16 cellular contexts compared by ENCODE assay signal in the genomic region with DNA sequence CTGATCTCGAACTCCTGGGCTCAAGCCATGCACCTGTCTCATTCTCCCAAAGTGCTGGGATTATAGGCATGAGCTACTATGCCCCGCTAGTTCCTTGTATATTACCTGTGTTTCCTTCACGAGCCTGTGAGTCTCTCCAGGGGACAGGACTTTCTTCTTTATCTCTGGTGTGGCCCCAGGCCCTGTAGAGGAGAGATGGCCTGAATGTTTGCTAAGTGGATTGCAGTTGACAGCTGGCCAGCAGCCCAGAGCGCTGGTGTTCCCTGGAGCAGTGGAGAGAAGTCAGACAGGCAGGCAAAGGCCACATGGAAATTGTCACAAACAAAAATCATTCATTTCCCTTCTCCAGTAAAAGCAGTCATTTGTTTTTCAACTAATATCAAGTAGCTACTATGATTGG. TPM values are rescaled to one million over a fixed set of nuclear protein-coding genes. Genes with fewer than 3 reads are reported as not detected.
DNase-seq lines count a peak whose midpoint lies in the region; ATAC-seq and TF ChIP-seq lines count a peak whose summit lies in the region.
"Had no signal": no experiment of that assay in that cellular context is flagged by ENCODE, and none has a peak within 500 bp of the region (broad histone marks: within the 10 kb centered on the region; RNA-seq: fewer than 3 reads in every experiment).

No MANE protein-coding gene starts in this region.

- H3K4me1 ChIP-seq in right atrium auricular region (peaks cover 0 to 24% of the 10 kb centered on the region in 2 donors), body of pancreas (peaks cover 10% of the 10 kb centered on the region), right lobe of liver (peaks cover 0 to 15% (median 5%) of the 10 kb centered on the region in 4 donors)
- H3K4me1 ChIP-seq: adrenal gland had no signal

- no peak for TF ChIP-seq CTCF in right atrium auricular region (IDR thresholded peaks at IDR 0.05)
- no peak for TF ChIP-seq CTCF in body of pancreas (IDR thresholded peaks at IDR 0.05)
- no peak for TF ChIP-seq CTCF in right lobe of liver (IDR thresholded peaks at IDR 0.05)
- no peak for TF ChIP-seq CTCF in HFFc6 (IDR thresholded peaks at IDR 0.05)

- H3K4me1 Mint-ChIP-seq in HFFc6 (ENCODE audit: low read depth): no peaks in the 10 kb centered on the region

- no peak overlapping the region for H3K4me3 Mint-ChIP-seq in HFFc6
- H3K4me3 Mint-ChIP-seq: dendritic cell treated with granulocyte-macrophage colony-stimulating factor and Interleukin-4, amounts not matched to agents 40 ng/mL and 50 ng/mL, for 4 days had no signal

- H3K27me3 Mint-ChIP-seq in HFFc6 (ENCODE audit: insufficient read depth): peaks cover 2% of the 10 kb centered on the region
- H3K27me3 Mint-ChIP-seq: dendritic cell treated with granulocyte-macrophage colony-stimulating factor and Interleukin-4, amounts not matched to agents 40 ng/mL and 50 ng/mL, for 4 days had no signal

- ATAC-seq in Right ventricle myocardium inferior (peak; percentile 95), body of pancreas (peak; percentile 87), right lobe of liver (peak; percentile 97 to 99 (median 98)), HG03571 (IDR thresholded peaks at IDR 0.05; ENCODE audit: unreplicated experiment) (no peak), HG02884 (IDR thresholded peaks at IDR 0.05; ENCODE audit: unreplicated experiment) (no peak)
- ATAC-seq: GM12878 had no signal

- intact Hi-C loops in Right ventricle myocardium inferior (cut with DNase I) (no loop called here), body of pancreas (cut with DNase I) (no loop called here), right lobe of liver (cut with DNase I) (no loop called here)

- H3K27ac Mint-ChIP-seq in HFFc6: no peak overlapping the region
- H3K27ac Mint-ChIP-seq: dendritic cell treated with granulocyte-macrophage colony-stimulating factor and Interleukin-4, amounts not matched to agents 40 ng/mL and 50 ng/mL, for 4 days had no signal

- H3K36me3 ChIP-seq in right atrium auricular region (peaks cover 28% of the 10 kb centered on the region), body of pancreas (replicated peaks in 1 of 2; ENCODE audit: insufficient read depth in 1 of 2, low read depth in 2 of 2) (peaks cover 0 to 7% of the 10 kb centered on the region in 2 donors), right lobe of liver (peaks cover 0 to 39% (median 17%) of the 10 kb centered on the region in 4 donors)
- H3K36me3 ChIP-seq: ovary had no signal

- no peaks in the 10 kb centered on the region for H3K27me3 ChIP-seq in right atrium auricular region
- H3K27me3 ChIP-seq in body of pancreas: no peaks in the 10 kb centered on the region
- no peaks in the 10 kb centered on the region for H3K27me3 ChIP-seq in right lobe of liver
- H3K27me3 ChIP-seq: adrenal gland, esophagus squamous epithelium, ovary, tibial nerve had no signal

- H3K36me3 Mint-ChIP-seq in HFFc6 (ENCODE audit: low read depth): peaks cover 27% of the 10 kb centered on the region

- H3K4me3 ChIP-seq in right atrium auricular region (no peak overlapping the region), body of pancreas (no peak overlapping the region), right lobe of liver (no peak overlapping the region)
- H3K4me3 ChIP-seq: adrenal gland, esophagus squamous epithelium, GM12878, ovary, tibial nerve had no signal

- H3K9me3 Mint-ChIP-seq in HFFc6: no peaks in the 10 kb centered on the region
- H3K9me3 Mint-ChIP-seq: dendritic cell treated with granulocyte-macrophage colony-stimulating factor and Interleukin-4, amounts not matched to agents 40 ng/mL and 50 ng/mL, for 4 days had no signal

- no peak for TF ChIP-seq POLR2A in body of pancreas (IDR thresholded peaks at IDR 0.05)
- no peak for TF ChIP-seq POLR2A in right lobe of liver (IDR thresholded peaks at IDR 0.05)

- no peaks in the 10 kb centered on the region for H3K9me3 ChIP-seq in right atrium auricular region
- H3K9me3 ChIP-seq in body of pancreas: no peaks in the 10 kb centered on the region
- no peaks in the 10 kb centered on the region for H3K9me3 ChIP-seq in right lobe of liver
- H3K9me3 ChIP-seq: adrenal gland, esophagus squamous epithelium, ovary, tibial nerve had no signal

- WGBS in body of pancreas, 2 donors: 20 to 30% methylated on average over 4 of the region's 4 CpGs
- WGBS in right lobe of liver (ENCODE audit: insufficient coverage, low coverage, low lambda C conversion rate, missing lambda C conversion rate): 56% methylated on average over 2 of the region's 4 CpGs

- peak; percentile 82 for DNase-seq in Right ventricle myocardium inferior (ENCODE audit: missing footprints)
- DNase-seq in right atrium auricular region (ENCODE audit: low spot score): no peak
- DNase-seq in body of pancreas: peak; percentile 65 to 84 (median 76)
- DNase-seq in right lobe of liver: peak; percentile 78 to 87 (median 87)
- DNase-seq in HFFc6: no peak
- DNase-seq in NCI-H526 (lab: John Stamatoyannopoulos, UW): no peak
- DNase-seq: esophagus squamous epithelium, IMR-90, NCI-H1694 had no signal

- H3K27ac ChIP-seq in right atrium auricular region (no peak overlapping the region), body of pancreas (peak overlapping the region in 1 of 4 donors; percentile 48), right lobe of liver (no peak overlapping the region)
- H3K27ac ChIP-seq: esophagus squamous epithelium, ovary, tibial nerve had no signal

RNA-seq across cellular contexts. Expression of a gene that starts 17.9 kb away (rescaled TPM):
- 64.6 TPM for total RNA-seq in Right ventricle myocardium inferior
- 10 to 100 TPM; 21.0 to 27.4 TPM for total RNA-seq in right atrium auricular region
- total RNA-seq in body of pancreas: 10 to 100 TPM; 15.0 to 47.5 TPM
- total RNA-seq in right lobe of liver: 10 to 100 TPM; 17.3 to 58.7 (median 29.1) TPM
- 10 to 100 TPM; 17.5 to 22.9 (median 20.7) TPM for total RNA-seq in HFFc6 (2021; fragmentation: NEBNext Ultra II Directional; extraction: Animal tissue kit (Norgen Biotek cat#: 25700))

Comparison
In these comparisons a context has a peak if more than half of its experiments do, and no peak if none do; other contexts are left out.
1. DNase-seq: peak in Right ventricle myocardium inferior (single experiment), body of pancreas (4 of 4) and right lobe of liver (3 of 3); none in right atrium auricular region (single experiment), HFFc6 (single experiment) and NCI-H526 (0 of 2).
2. ATAC-seq: peak in Right ventricle myocardium inferior (single experiment), body of pancreas (single experiment) and right lobe of liver (4 of 4); none in HG03571 (single experiment) and HG02884 (single experiment).